ENCODE assay signal across 25 cellular contexts in genomic region chr13:28173793-28174192, GRCh38. TPM values are rescaled to one million over a fixed set of nuclear protein-coding genes. Genes with fewer than 3 reads are reported as not detected.
DNase-seq lines count a peak whose midpoint lies in the region; ATAC-seq, FAIRE-seq and TF ChIP-seq lines count a peak whose summit lies in the region.
"Had no signal": no experiment of that assay in that cellular context is flagged by ENCODE, and none has a peak within 500 bp of the region (broad histone marks: within the 10 kb centered on the region; RNA-seq: fewer than 3 reads in every experiment).

No MANE protein-coding gene starts in this region.

- no peaks in the 10 kb centered on the region for H3K27me3 Mint-ChIP-seq in osteocyte (ENCODE audit: unreplicated experiment)
- H3K27me3 Mint-ChIP-seq: B cell had no signal

- TF ChIP-seq POLR2A in GM12878 (IDR thresholded peaks at IDR 0.05; ENCODE audit: low read depth, low read length) = no peak

- no peak overlapping the region for H2AFZ ChIP-seq in GM23248
- no peak overlapping the region for H2AFZ ChIP-seq in GM12878 (ENCODE audit: control insufficient read depth, low read depth, low read length)

- DNase-seq in activated CD4-positive, CD25-positive, alpha-beta regulatory T cell treated with anti-CD3 and anti-CD28 coated beads, Interleukin-2, amount 50 U/mL, for 72 hours = no peak
- DNase-seq in GM23248 (peak; percentile 10), GM12878 (ENCODE audit: low read depth, low spot score) (no peak), osteocyte (ENCODE audit: extremely low spot score, unreplicated experiment) (no peak), NCI-H1436 (lab: John Stamatoyannopoulos, UW) (no peak), coronary artery (ENCODE audit: low spot score) (no peak)
- DNase-seq: 8988T; activated CD4-positive, alpha-beta T cell treated with anti-CD3 and anti-CD28 coated beads, Interleukin-2, amount 50 U/mL, for 1 hour; activated CD8-positive, alpha-beta memory T cell treated with anti-CD3 and anti-CD28 coated beads, Interleukin-2, amount 50 U/mL, for 4 hours; aorta; central memory CD4-positive, alpha-beta T cell; COR-L47; DMS79 treated with DMSO at 0.1 percent for 48 hours; foreskin melanocyte; KG1; MV-4-11; NCI-H1694; NCI-H2171 treated with DMSO at 0.1 percent for 48 hours; NCI-H526 treated with DMSO at 0.1 percent for 48 hours; SHP77 had no signal

- H3K9me3 ChIP-seq in GM23248 (ENCODE audit: low read depth) (no peaks in the 10 kb centered on the region), GM12878 (replicated peaks; ENCODE audit: control insufficient read depth, insufficient read depth, low read length) (no peaks in the 10 kb centered on the region)

- peak overlapping the region; percentile 15 for H3K27ac Mint-ChIP-seq in osteocyte (ENCODE audit: unreplicated experiment)
- H3K27ac Mint-ChIP-seq: B cell had no signal

- H3K9me2 ChIP-seq in GM23248 (ENCODE audit: insufficient read depth) = no peaks in the 10 kb centered on the region

- TF ChIP-seq CTCF in GM12878 (IDR thresholded peaks at IDR 0.05 in 2 of 3, conservative IDR thresholded peaks at IDR 0.05 in 1 of 3; ENCODE audit: control insufficient read depth in 2 of 3, extremely low read depth in 1 of 3, insufficient read depth in 1 of 3, low read depth in 3 of 3, low read length in 3 of 3) = no peak
- TF ChIP-seq CTCF in osteocyte (IDR thresholded peaks at IDR 0.05) = no peak
- no peak for TF ChIP-seq CTCF in coronary artery (IDR thresholded peaks at IDR 0.05)

- no peak for FAIRE-seq in GM12878 (lab: Jason Lieb, UNC)
- FAIRE-seq: endothelial cell of umbilical vein had no signal

- peaks cover 12% of the 10 kb centered on the region for H3K4me1 Mint-ChIP-seq in osteocyte (ENCODE audit: unreplicated experiment)

- no peak overlapping the region for H3K4me3 Mint-ChIP-seq in osteocyte (ENCODE audit: unreplicated experiment)
- H3K4me3 Mint-ChIP-seq: B cell, neural crest cell had no signal

- H3K4me2 ChIP-seq in GM23248 (ENCODE audit: unreplicated experiment) = no peak overlapping the region
- no peak overlapping the region for H3K4me2 ChIP-seq in GM12878 (ENCODE audit: control insufficient read depth, insufficient read depth)

- H3K79me2 ChIP-seq in GM23248 (ENCODE audit: insufficient read depth) (peaks cover 90% of the 10 kb centered on the region), GM12878 (ENCODE audit: control insufficient read depth, insufficient read depth, low read length) (peaks cover 10% of the 10 kb centered on the region; the same call in 1 of the 2 replicates)

- RAD21 ChIA-PET in GM12878 (lab: Charles Lee; ENCODE audit: unreplicated experiment) = no interaction called here

- H3K36me3 Mint-ChIP-seq in osteocyte (ENCODE audit: unreplicated experiment) = peaks cover 28% of the 10 kb centered on the region

- TF ChIP-seq RAD21 in GM12878 (IDR thresholded peaks at IDR 0.05; ENCODE audit: insufficient read depth, low read depth, low read length) = no peak

- peaks cover 7% of the 10 kb centered on the region for H3K36me3 ChIP-seq in GM23248 (ENCODE audit: low read depth)
- peaks cover 0 to 17% of the 10 kb centered on the region in 2 experiments; a peak in 2 of 4 replicates for H3K36me3 ChIP-seq in GM12878 (ENCODE audit: control insufficient read depth in 2 of 2, insufficient read depth in 2 of 2, low read length in 1 of 2)

- SMC1A ChIA-PET in GM12878 (lab: Charles Lee; ENCODE audit: uncharacterized antibody, unreplicated experiment) = interaction anchor here (0.6 to 1.2 kb wide), 2 partner anchors 16 to 30 kb away, joined by 5 to 6 read pairs; no protein-coding TSS in a partner anchor

- no peak overlapping the region for H3K27ac ChIP-seq in GM23248
- H3K27ac ChIP-seq in GM12878 (ENCODE audit: control insufficient read depth, insufficient read depth) = no peak overlapping the region
- no peak overlapping the region for H3K27ac ChIP-seq in coronary artery

- peaks cover 7% of the 10 kb centered on the region for H3K9me3 Mint-ChIP-seq in osteocyte (ENCODE audit: unreplicated experiment)
- H3K9me3 Mint-ChIP-seq: neural crest cell had no signal

- H3K4me1 ChIP-seq in GM23248 (ENCODE audit: insufficient read depth) (peaks cover 5% of the 10 kb centered on the region; the same call in 1 of the 2 replicates), GM12878 (ENCODE audit: control insufficient read depth, insufficient read depth, low read length) (no peaks in the 10 kb centered on the region)

- peaks cover 3% of the 10 kb centered on the region; the same call in 1 of the 2 replicates for H3F3A ChIP-seq in GM23248 (ENCODE audit: insufficient read depth)

- H3K4me3 ChIP-seq in GM23248 (no peak overlapping the region), GM12878 (no peak overlapping the region), coronary artery (no peak overlapping the region)

- POLR2A ChIA-PET in GM12878 (lab: Charles Lee) = interaction anchor here (0.6 kb wide), 1 partner anchor 50 kb away, joined by 4 read pairs; no protein-coding TSS in a partner anchor

- TF ChIP-seq EP300 in GM12878 (IDR thresholded peaks at IDR 0.05; ENCODE audit: borderline replicate concordance in 1 of 2, control insufficient read depth in 1 of 2, low read depth in 2 of 2, low read length in 2 of 2) = no peak

- H3K9ac ChIP-seq in GM23248 (no peak overlapping the region), GM12878 (ENCODE audit: control insufficient read depth, insufficient read depth, low read length) (no peak overlapping the region)

- no TSS peak for BruUV-seq in GM12878 (replicated peaks; lab: Mats Ljungman, UMichigan)

- in situ Hi-C loops in GM23248 (cut with MboI) = no loop called here
- in situ Hi-C loops in GM12878 (cut with MboI) = no loop called here

- intact Hi-C loops in GM12878 (cut with micrococcal nuclease; ENCODE audit: unreplicated experiment) = no loop called here

- CTCF ChIA-PET in GM12878 (lab: Yijun Ruan, JAX) = no interaction called here

- H4K20me1 ChIP-seq in GM23248 (ENCODE audit: insufficient read depth) (peaks cover 8% of the 10 kb centered on the region; the same call in 1 of the 2 replicates), GM12878 (ENCODE audit: control insufficient read depth, insufficient read depth) (no peaks in the 10 kb centered on the region)

- ATAC-seq in activated CD4-positive, CD25-positive, alpha-beta regulatory T cell treated with anti-CD3 and anti-CD28 coated beads, Interleukin-2, amount 50 U/mL, for 24 hours = peak; percentile 51 to 73
- ATAC-seq in GM12878 = no peak; the same call in 2 of the 3 replicates
- no peak for ATAC-seq in HG03280 (IDR thresholded peaks at IDR 0.05; ENCODE audit: unreplicated experiment)

- no peaks in the 10 kb centered on the region for H3K27me3 ChIP-seq in GM23248 (replicated peaks; ENCODE audit: insufficient read depth)
- H3K27me3 ChIP-seq in GM12878 (replicated peaks in 1 of 2; ENCODE audit: control insufficient read depth in 2 of 2, insufficient read depth in 2 of 2, low read length in 1 of 2) = no peaks in the 10 kb centered on the region

TF ChIP-seq in GM12878, 131 proteins besides CTCF, POLR2A, EP300 and RAD21:
- no peak for TF ChIP-seq NFXL1 (IDR thresholded peaks at IDR 0.05; ENCODE audit: borderline replicate concordance)
- peak; percentile 50 for TF ChIP-seq JUNB (IDR thresholded peaks at IDR 0.05)
- TF ChIP-seq HDGF (IDR thresholded peaks at IDR 0.05) = no peak

RNA-seq across cellular contexts. Expression of gene PAN3, which starts 35.4 kb away (rescaled TPM):
- 16.7 and 17.3 TPM in 2 replicates for total RNA-seq in GM23248 (2014; rRNA removed; shearing (Covaris generic))
- polyA plus RNA-seq in GM23248 (2016; fragmentation: Nextera tagmentation; extraction: Ambion mirVana) (14.7 and 16.7 TPM in 2 replicates), GM12878 (2011; rRNA removed) (33.3 and 45.1 TPM in 2 replicates), GM12878 (2014; fragmentation: Illumina TruSeq; extraction: Trizol) (22.0 and 29.6 TPM in 2 replicates), GM12878 (2014; fragmentation: Nextera tagmentation; extraction: Ambion mirVana) (10 to 100 TPM; 13.0 to 19.4 TPM), GM12878 (2014; rRNA removed) (16.6 and 17.4 TPM in 2 replicates), GM12878 (2016; fragmentation: Nextera tagmentation; extraction: Ambion mirVana) (10 to 100 TPM; 18.8 to 27.6 TPM)
- total RNA-seq in GM12878 (2013; cell fraction: nucleolus; rRNA removed) = 134 and 146 TPM in 2 replicates
- total RNA-seq in GM12878 (2014; rRNA removed) (16.5 and 19.1 TPM in 2 replicates), GM12878 (2014; rRNA removed; fragmentation: Illumina TruSeq; extraction: Trizol) (20.4 and 21.7 TPM in 2 replicates), GM12878 (2021) (27.6 and 31.0 TPM in 2 replicates), osteocyte (32.7 and 35.1 TPM in 2 replicates)
- 13.4 TPM for polyA plus RNA-seq in GM12878 (2011; ENCODE audit: low read depth)
- 15.1 and 16.4 TPM in 2 replicates for polyA plus RNA-seq in GM12878 (2011; cell fraction: cytosol; rRNA removed)
- polyA plus RNA-seq in GM12878 (2011; cell fraction: nucleus; rRNA removed) = 35.7 and 41.8 TPM in 2 replicates
- polyA plus RNA-seq in GM12878 (2012) = 18.4 and 19.5 TPM in 2 replicates
- 74.8 and 99.3 TPM in 2 replicates for polyA minus RNA-seq in GM12878 (2011; rRNA and poly(A)+ RNA removed)
- 23.7 and 26.7 TPM in 2 replicates for polyA minus RNA-seq in GM12878 (2011; cell fraction: cytosol; rRNA and poly(A)+ RNA removed)
- polyA minus RNA-seq in GM12878 (2011; cell fraction: nucleus; rRNA and poly(A)+ RNA removed) = 43.9 and 62.0 TPM in 2 replicates

Comparison
In these comparisons a context has a peak if more than half of its experiments do, and no peak if none do; other contexts are left out.
1. ATAC-seq: peak in activated CD4-positive, CD25-positive, alpha-beta regulatory T cell treated with anti-CD3 and anti-CD28 coated beads, Interleukin-2, amount 50 U/mL, for 24 hours (2 of 2); none in GM12878 (single experiment) and HG03280 (single experiment).